ENCODE assay signal across 8 cellular contexts in genomic region chr1:159011026-159011425, GRCh38. TPM values are rescaled to one million over a fixed set of nuclear protein-coding genes. Genes with fewer than 3 reads are reported as not detected.
A peak's percentile ranks its signal among the peaks of the same experiment; 100 is the strongest.
DNase-seq lines count a peak whose midpoint lies in the region; ATAC-seq and TF ChIP-seq lines count a peak whose summit lies in the region.
"Not testable (repeated sequence)": the region's sequence is repeated elsewhere in the genome, so short reads cannot be mapped to it uniquely, and the experiment has no call there.

No MANE protein-coding gene starts in this region.

- POLR2A ChIA-PET in AG04450 (lab: Yijun Ruan, JAX); T-cell (lab: Charles Lee): not testable (repeated sequence)

- not testable (repeated sequence) for H3K36me3 ChIP-seq in duodenal mucosa (ENCODE audit: control insufficient read depth in 1 of 2, insufficient read depth in 2 of 2, low read length in 2 of 2)

- peak overlapping the region; percentile 76 for H3K4me3 ChIP-seq in AG04450 (ENCODE audit: low read depth, low read length)
- H3K4me3 ChIP-seq in duodenal mucosa (ENCODE audit: low read depth in 1 of 2, low read length in 2 of 2) = peak overlapping the region; percentile 79 to 88

- peak overlapping the region; percentile 97 for H3K27ac Mint-ChIP-seq in HFFc6
- H3K27ac Mint-ChIP-seq in T-cell = peak overlapping the region; percentile 93 to 95
- peak overlapping the region; percentile 99 for H3K27ac Mint-ChIP-seq in activated naive CD4-positive, alpha-beta T cell treated with anti-CD3 and anti-CD28 coated beads, Interleukin-2, amount 10 ng/mL, durations not matched to agents 7 days and 5 days
- peak overlapping the region; percentile 93 to 100 (median 96) for H3K27ac Mint-ChIP-seq in immature natural killer cell
- not testable (repeated sequence) for H3K27ac Mint-ChIP-seq in nephron progenitor cell

- H3K9ac ChIP-seq in duodenal mucosa (ENCODE audit: low read depth in 1 of 2, low read length in 2 of 2) = peak overlapping the region in 1 of 2 donors; percentile 71

- H3K9me3 Mint-ChIP-seq in HFFc6; T-cell; activated naive CD4-positive, alpha-beta T cell treated with anti-CD3 and anti-CD28 coated beads, Interleukin-2, amount 10 ng/mL, durations not matched to agents 7 days and 5 days; immature natural killer cell: not testable (repeated sequence)
- H3K9me3 Mint-ChIP-seq in nephron progenitor cell = peaks cover 35% of the 10 kb centered on the region

- not testable (repeated sequence) for H3K27me3 Mint-ChIP-seq in HFFc6 (ENCODE audit: insufficient read depth); T-cell; activated naive CD4-positive, alpha-beta T cell treated with anti-CD3 and anti-CD28 coated beads, Interleukin-2, amount 10 ng/mL, durations not matched to agents 7 days and 5 days; nephron progenitor cell (ENCODE audit: low read depth, poor library complexity)
- H3K27me3 Mint-ChIP-seq in immature natural killer cell (ENCODE audit: low read depth in 3 of 3) = peaks cover 0 to 12% (median 9%) of the 10 kb centered on the region in 3 donors

- peaks cover 4 to 20% of the 10 kb centered on the region in 2 donors for H3K4me1 ChIP-seq in duodenal mucosa (ENCODE audit: control insufficient read depth in 1 of 2, insufficient read depth in 2 of 2, low read length in 2 of 2)

- not testable (repeated sequence) for DNase-seq in AG04450 (ENCODE audit: low read depth, low spot score); HFFc6; T-cell; nephron progenitor cell
- DNase-seq in activated naive CD4-positive, alpha-beta T cell treated with anti-CD3 and anti-CD28 coated beads, Interleukin-2, amount 10 ng/mL, durations not matched to agents 7 days and 5 days = peak; percentile 39
- peak in 1 of 3 donors; percentile 5 for DNase-seq in immature natural killer cell
- peak; percentile 32 for DNase-seq in stimulated activated naive CD8-positive, alpha-beta T cell treated with anti-CD3 and anti-CD28 coated beads, Interleukin-15, Interleukin-2, amounts not matched to agents 100 U/mL and 50 U/mL, for 24 hours

- H3K4me1 Mint-ChIP-seq in HFFc6 (ENCODE audit: low read depth) (peaks cover 62% of the 10 kb centered on the region), T-cell (peaks cover 57 to 81% (median 60%) of the 10 kb centered on the region in 3 donors), immature natural killer cell (peaks cover 74 to 85% of the 10 kb centered on the region in 2 donors), nephron progenitor cell (peaks cover 61% of the 10 kb centered on the region)
- peaks cover 58% of the 10 kb centered on the region for H3K4me1 Mint-ChIP-seq in activated naive CD4-positive, alpha-beta T cell treated with anti-CD3 and anti-CD28 coated beads, Interleukin-2, amount 10 ng/mL, durations not matched to agents 7 days and 5 days

- CTCF ChIA-PET in AG04450 (lab: Charles Lee); T-cell (lab: Charles Lee); activated naive CD4-positive, alpha-beta T cell treated with anti-CD3 and anti-CD28 coated beads, Interleukin-2, amount 10 ng/mL, durations not matched to agents 7 days and 5 days (lab: Charles Lee): not testable (repeated sequence)

- not testable (repeated sequence) for ATAC-seq in T-cell (replicated peaks in 1 of 4); stimulated activated naive CD8-positive, alpha-beta T cell treated with anti-CD3 and anti-CD28 coated beads, Interleukin-15, Interleukin-2, amounts not matched to agents 100 U/mL and 50 U/mL, for 24 hours

- not testable (repeated sequence) for H3K27ac ChIP-seq in AG04450 (ENCODE audit: low read depth, low read length); duodenal mucosa (ENCODE audit: low read depth, low read length)

- not testable (repeated sequence) for H3K9me3 ChIP-seq in AG04450 (ENCODE audit: control insufficient read depth, insufficient read depth, low read length); duodenal mucosa (ENCODE audit: control insufficient read depth in 1 of 2, low read length in 2 of 2)

- H3K4me3 Mint-ChIP-seq in HFFc6 (peak overlapping the region; percentile 94), T-cell (peak overlapping the region; percentile 91 to 93 (median 92)), immature natural killer cell (peak overlapping the region; percentile 89 to 97 (median 97)), nephron progenitor cell (peak overlapping the region; percentile 76)
- H3K4me3 Mint-ChIP-seq in activated naive CD4-positive, alpha-beta T cell treated with anti-CD3 and anti-CD28 coated beads, Interleukin-2, amount 10 ng/mL, durations not matched to agents 7 days and 5 days = peak overlapping the region; percentile 94

- H3K27me3 ChIP-seq in AG04450 (ENCODE audit: control insufficient read depth, insufficient read depth, low read length); duodenal mucosa (ENCODE audit: control insufficient read depth in 1 of 2, insufficient read depth in 2 of 2, low read length in 2 of 2): not testable (repeated sequence)

- TF ChIP-seq CTCF in AG04450 (IDR thresholded peaks at IDR 0.05; ENCODE audit: low read depth, low read length); HFFc6 (IDR thresholded peaks at IDR 0.05); nephron progenitor cell (IDR thresholded peaks at IDR 0.05): not testable (repeated sequence)

- H3K36me3 Mint-ChIP-seq in HFFc6 (ENCODE audit: low read depth) = peaks cover 45% of the 10 kb centered on the region
- peaks cover 38% of the 10 kb centered on the region for H3K36me3 Mint-ChIP-seq in T-cell
- H3K36me3 Mint-ChIP-seq in activated naive CD4-positive, alpha-beta T cell treated with anti-CD3 and anti-CD28 coated beads, Interleukin-2, amount 10 ng/mL, durations not matched to agents 7 days and 5 days = peaks cover 57% of the 10 kb centered on the region
- peaks cover 31 to 44% (median 32%) of the 10 kb centered on the region in 3 donors for H3K36me3 Mint-ChIP-seq in immature natural killer cell
- peaks cover 57% of the 10 kb centered on the region for H3K36me3 Mint-ChIP-seq in nephron progenitor cell (ENCODE audit: low read depth)

RNA-seq across cellular contexts. Expression of gene IFI16, which starts 1.3 kb away (rescaled TPM):
- polyA plus RNA-seq in AG04450 (2011; rRNA removed) = 134 and 179 TPM in 2 replicates
- 77.7 and 104 TPM in 2 replicates for polyA minus RNA-seq in AG04450 (2011; rRNA and poly(A)+ RNA removed)
- 10 to 100 TPM; 50.5 to 70.7 (median 67.3) TPM for total RNA-seq in HFFc6 (2021; fragmentation: NEBNext Ultra II Directional; extraction: Animal tissue kit (Norgen Biotek cat#: 25700))
- total RNA-seq in T-cell = 100 to 1,000 TPM in 3 of 5 donors, 10 to 100 TPM in 2; 78.7 to 123 (median 106) TPM
- polyA plus RNA-seq in immature natural killer cell = 100 to 1,000 TPM in 1 of 3 donors, 10 to 100 TPM in 2; 78.8 to 205 (median 80.3) TPM
